ENCODE assay signal across 8 cellular contexts in the genomic region with DNA sequence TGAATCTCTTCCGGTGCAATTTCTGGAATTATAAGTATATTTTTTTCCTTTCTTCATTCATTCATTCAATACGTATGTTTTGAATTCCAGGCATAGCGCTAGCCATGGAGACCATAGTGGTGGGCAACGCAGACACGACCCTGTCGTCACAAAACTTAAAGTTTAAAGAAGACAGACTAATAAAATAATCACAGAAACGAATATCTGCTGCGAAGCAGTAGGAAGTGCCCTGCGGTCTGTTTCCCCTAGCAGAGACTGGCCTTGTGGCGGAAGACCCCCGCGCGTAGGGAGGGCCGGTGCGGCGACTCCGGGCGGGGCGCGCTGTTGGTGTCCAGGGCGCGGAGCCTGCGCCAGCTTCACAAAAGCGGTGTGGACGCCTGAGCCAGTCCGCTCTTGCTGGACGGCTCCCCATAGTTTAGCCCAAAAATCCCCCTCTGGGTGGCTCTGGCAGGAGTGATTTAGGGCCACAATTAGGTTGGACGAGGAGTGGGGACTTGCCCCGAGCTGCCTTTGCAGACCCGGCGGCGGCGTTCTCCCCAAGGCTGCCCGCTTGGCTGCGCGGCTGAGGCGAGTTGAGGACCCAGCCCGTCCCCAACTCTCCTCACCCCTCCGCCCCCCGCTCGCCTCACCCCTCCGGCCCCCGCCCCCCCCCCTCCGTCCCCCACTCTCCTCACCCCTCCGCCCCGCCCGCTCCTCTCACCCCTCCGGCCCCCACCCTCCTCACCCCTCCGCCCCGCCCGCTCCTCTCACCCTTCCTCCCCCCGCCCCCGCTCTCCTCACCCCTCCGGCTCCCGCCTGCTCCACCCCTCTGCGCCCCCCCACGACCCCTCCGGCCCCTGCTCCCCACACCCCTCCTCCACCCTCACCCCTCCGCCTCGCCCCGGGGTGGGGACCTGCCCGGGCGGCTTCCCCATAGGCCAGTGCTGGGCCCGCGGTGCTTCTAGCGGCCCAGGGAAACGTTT. TPM values are rescaled to one million over a fixed set of nuclear protein-coding genes. Genes with fewer than 3 reads are reported as not detected.
DNase-seq lines count a peak whose midpoint lies in the region; ATAC-seq and TF ChIP-seq lines count a peak whose summit lies in the region.

No MANE protein-coding gene starts in this region.

- no peak for TF ChIP-seq RAD21 in Ishikawa (IDR thresholded peaks at IDR 0.05; ENCODE audit: low read depth)

- peak overlapping the region; percentile 44 to 51 for H3K4me3 ChIP-seq in cardiac fibroblast (replicated peaks in 1 of 2; ENCODE audit: low read depth in 2 of 2, low read length in 2 of 2)

- H3K9me3 Mint-ChIP-seq in stimulated activated naive CD8-positive, alpha-beta T cell treated with anti-CD3 and anti-CD28 coated beads, Interleukin-15, amount 100 ng/mL, for 72 hours, result no peaks in the 10 kb centered on the region

- DNase-seq in ELF-1 (ENCODE audit: low read depth, low spot score) (peak; percentile 82), cardiac fibroblast (ENCODE audit: low read depth in 2 of 2) (peak; percentile 41 to 42), left lobe of liver (ENCODE audit: low spot score) (no peak), NCI-H1436 (lab: John Stamatoyannopoulos, UW) (no peak)
- peak; percentile 41 to 54 for DNase-seq in stimulated activated naive CD8-positive, alpha-beta T cell treated with anti-CD3 and anti-CD28 coated beads, Interleukin-15, amount 100 ng/mL, for 72 hours

- peak overlapping the region; percentile 86 for H3K4me3 Mint-ChIP-seq in stimulated activated naive CD8-positive, alpha-beta T cell treated with anti-CD3 and anti-CD28 coated beads, Interleukin-15, amount 100 ng/mL, for 72 hours

- peak overlapping the region; percentile 94 to 97 for H3K27ac Mint-ChIP-seq in stimulated activated naive CD8-positive, alpha-beta T cell treated with anti-CD3 and anti-CD28 coated beads, Interleukin-15, amount 100 ng/mL, for 72 hours

- TF ChIP-seq EP300 in Ishikawa (IDR thresholded peaks at IDR 0.05; ENCODE audit: borderline replicate concordance), result no peak

- ATAC-seq in left lobe of liver (peak; percentile 62), GM19035 (IDR thresholded peaks at IDR 0.05; ENCODE audit: unreplicated experiment) (no peak), GM21723 (IDR thresholded peaks at IDR 0.05; ENCODE audit: unreplicated experiment) (no peak)
- ATAC-seq in stimulated activated naive CD8-positive, alpha-beta T cell treated with anti-CD3 and anti-CD28 coated beads, Interleukin-15, amount 100 ng/mL, for 72 hours, result peak; percentile 70

- peaks cover 29% of the 10 kb centered on the region for H3K4me1 Mint-ChIP-seq in stimulated activated naive CD8-positive, alpha-beta T cell treated with anti-CD3 and anti-CD28 coated beads, Interleukin-15, amount 100 ng/mL, for 72 hours

- no peak for TF ChIP-seq CTCF in cardiac fibroblast (IDR thresholded peaks at IDR 0.05; ENCODE audit: low read depth, low read length)

- no peaks in the 10 kb centered on the region for H3K27me3 Mint-ChIP-seq in stimulated activated naive CD8-positive, alpha-beta T cell treated with anti-CD3 and anti-CD28 coated beads, Interleukin-15, amount 100 ng/mL, for 72 hours

TF ChIP-seq in Ishikawa, 13 proteins besides CTCF, POLR2A, EP300 and RAD21:
- TF ChIP-seq ZBTB7A (IDR thresholded peaks at IDR 0.05; ENCODE audit: low read depth), result 0 out of 2 replicates have a peak, but pooled peaks have one; percentile 24
- TF ChIP-seq, protein P1, sequence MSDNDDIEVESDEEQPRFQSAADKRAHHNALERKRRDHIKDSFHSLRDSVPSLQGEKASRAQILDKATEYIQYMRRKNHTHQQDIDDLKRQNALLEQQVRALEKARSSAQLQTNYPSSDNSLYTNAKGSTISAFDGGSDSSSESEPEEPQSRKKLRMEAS (IDR thresholded peaks at IDR 0.05), result 0 out of 2 replicates have a peak, but pooled peaks have one; percentile 9
- no peak for TF ChIP-seq NFIC (IDR thresholded peaks at IDR 0.05)
- TF ChIP-seq EGR1 (IDR thresholded peaks at IDR 0.05), result no peak
- no peak for TF ChIP-seq YY1 (IDR thresholded peaks at IDR 0.05; ENCODE audit: low read depth)
TF ChIP-seq in Ishikawa: peak in this region for 2.

RNA-seq across cellular contexts. Expression of a gene that starts 14.2 kb away (rescaled TPM):
- 11.6 TPM for total RNA-seq in left lobe of liver

Comparison
In these comparisons a context has a peak if more than half of its experiments do, and no peak if none do; other contexts are left out.
1. DNase-seq: peak in ELF-1 (single experiment), cardiac fibroblast (2 of 2) and stimulated activated naive CD8-positive, alpha-beta T cell treated with anti-CD3 and anti-CD28 coated beads, Interleukin-15, amount 100 ng/mL, for 72 hours (2 of 2); none in left lobe of liver (single experiment) and NCI-H1436 (single experiment).
2. ATAC-seq: peak in left lobe of liver (single experiment) and stimulated activated naive CD8-positive, alpha-beta T cell treated with anti-CD3 and anti-CD28 coated beads, Interleukin-15, amount 100 ng/mL, for 72 hours (single experiment); none in GM19035 (single experiment) and GM21723 (single experiment).